Comparison of ENCODE assay signal across 2 cellular contexts in genomic region chr2:223054193-223054781, GRCh38.
A peak's percentile ranks its signal among the peaks of the same experiment; 100 is the strongest.
TF ChIP-seq lines count a peak whose summit lies in the region.

No MANE protein-coding gene starts in this region.

TF ChIP-seq in liver, 16 proteins besides CTCF, POLR2A, EP300 and RAD21:
- TF ChIP-seq NR2F2 (IDR thresholded peaks at IDR 0.05) (peak; percentile 75), TAF1 (conservative IDR thresholded peaks at IDR 0.05) (no peak), GABPA (IDR thresholded peaks at IDR 0.05 in 1 of 2, conservative IDR thresholded peaks at IDR 0.05 in 1 of 2) (no peak), EGR1 (IDR thresholded peaks at IDR 0.05; ENCODE audit: low read depth in 2 of 2) (no peak)

TF ChIP-seq in HepG2, 621 proteins besides CTCF, POLR2A, EP300 and RAD21:
- TF ChIP-seq ZNF20 (CRISPR knock-in tag; IDR thresholded peaks at IDR 0.05) (no peak), SMC3 (IDR thresholded peaks at IDR 0.05; ENCODE audit: low read length) (no peak), EHMT2 (IDR thresholded peaks at IDR 0.05; ENCODE audit: borderline replicate concordance, low read depth, low read length) (no peak), ZNF207 (IDR thresholded peaks at IDR 0.05; ENCODE audit: borderline replicate concordance) (no peak), KLF6 (CRISPR knock-in tag; IDR thresholded peaks at IDR 0.05) (no peak), BCL6 (CRISPR knock-in tag; IDR thresholded peaks at IDR 0.05) (no peak), MXD4 (CRISPR knock-in tag; IDR thresholded peaks at IDR 0.05) (no peak)
